ENCODE assay signal across 1 cellular context in the genomic region with DNA sequence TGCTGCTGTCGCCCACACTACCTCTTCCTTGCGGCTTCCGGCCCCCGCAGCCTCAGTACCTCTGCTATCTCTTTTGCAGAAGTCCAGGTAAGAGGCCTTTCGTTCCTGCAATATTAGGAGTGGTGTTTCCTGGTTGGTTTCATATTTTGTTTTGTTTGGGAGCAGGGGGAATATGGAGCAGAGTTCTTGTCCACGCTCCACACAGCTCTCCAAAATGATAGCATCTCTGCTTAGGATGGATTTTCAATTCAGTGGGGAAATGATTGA.
A peak's percentile ranks its signal among the peaks of the same experiment; 100 is the strongest.
TF ChIP-seq lines count a peak whose summit lies in the region.

No MANE protein-coding gene starts in this region.

TF ChIP-seq in K562, 482 proteins besides CTCF, POLR2A, EP300 and RAD21 (continued from another document):
- TF ChIP-seq, protein P1, sequence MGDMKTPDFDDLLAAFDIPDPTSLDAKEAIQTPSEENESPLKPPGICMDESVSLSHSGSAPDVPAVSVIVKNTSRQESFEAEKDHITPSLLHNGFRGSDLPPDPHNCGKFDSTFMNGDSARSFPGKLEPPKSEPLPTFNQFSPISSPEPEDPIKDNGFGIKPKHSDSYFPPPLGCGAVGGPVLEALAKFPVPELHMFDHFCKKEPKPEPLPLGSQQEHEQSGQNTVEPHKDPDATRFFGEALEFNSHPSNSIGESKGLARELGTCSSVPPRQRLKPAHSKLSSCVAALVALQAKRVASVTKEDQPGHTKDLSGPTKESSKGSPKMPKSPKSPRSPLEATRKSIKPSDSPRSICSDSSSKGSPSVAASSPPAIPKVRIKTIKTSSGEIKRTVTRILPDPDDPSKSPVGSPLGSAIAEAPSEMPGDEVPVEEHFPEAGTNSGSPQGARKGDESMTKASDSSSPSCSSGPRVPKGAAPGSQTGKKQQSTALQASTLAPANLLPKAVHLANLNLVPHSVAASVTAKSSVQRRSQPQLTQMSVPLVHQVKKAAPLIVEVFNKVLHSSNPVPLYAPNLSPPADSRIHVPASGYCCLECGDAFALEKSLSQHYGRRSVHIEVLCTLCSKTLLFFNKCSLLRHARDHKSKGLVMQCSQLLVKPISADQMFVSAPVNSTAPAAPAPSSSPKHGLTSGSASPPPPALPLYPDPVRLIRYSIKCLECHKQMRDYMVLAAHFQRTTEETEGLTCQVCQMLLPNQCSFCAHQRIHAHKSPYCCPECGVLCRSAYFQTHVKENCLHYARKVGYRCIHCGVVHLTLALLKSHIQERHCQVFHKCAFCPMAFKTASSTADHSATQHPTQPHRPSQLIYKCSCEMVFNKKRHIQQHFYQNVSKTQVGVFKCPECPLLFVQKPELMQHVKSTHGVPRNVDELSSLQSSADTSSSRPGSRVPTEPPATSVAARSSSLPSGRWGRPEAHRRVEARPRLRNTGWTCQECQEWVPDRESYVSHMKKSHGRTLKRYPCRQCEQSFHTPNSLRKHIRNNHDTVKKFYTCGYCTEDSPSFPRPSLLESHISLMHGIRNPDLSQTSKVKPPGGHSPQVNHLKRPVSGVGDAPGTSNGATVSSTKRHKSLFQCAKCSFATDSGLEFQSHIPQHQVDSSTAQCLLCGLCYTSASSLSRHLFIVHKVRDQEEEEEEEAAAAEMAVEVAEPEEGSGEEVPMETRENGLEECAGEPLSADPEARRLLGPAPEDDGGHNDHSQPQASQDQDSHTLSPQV (IDR thresholded peaks at IDR 0.05): no peak
- TF ChIP-seq, protein P2, sequence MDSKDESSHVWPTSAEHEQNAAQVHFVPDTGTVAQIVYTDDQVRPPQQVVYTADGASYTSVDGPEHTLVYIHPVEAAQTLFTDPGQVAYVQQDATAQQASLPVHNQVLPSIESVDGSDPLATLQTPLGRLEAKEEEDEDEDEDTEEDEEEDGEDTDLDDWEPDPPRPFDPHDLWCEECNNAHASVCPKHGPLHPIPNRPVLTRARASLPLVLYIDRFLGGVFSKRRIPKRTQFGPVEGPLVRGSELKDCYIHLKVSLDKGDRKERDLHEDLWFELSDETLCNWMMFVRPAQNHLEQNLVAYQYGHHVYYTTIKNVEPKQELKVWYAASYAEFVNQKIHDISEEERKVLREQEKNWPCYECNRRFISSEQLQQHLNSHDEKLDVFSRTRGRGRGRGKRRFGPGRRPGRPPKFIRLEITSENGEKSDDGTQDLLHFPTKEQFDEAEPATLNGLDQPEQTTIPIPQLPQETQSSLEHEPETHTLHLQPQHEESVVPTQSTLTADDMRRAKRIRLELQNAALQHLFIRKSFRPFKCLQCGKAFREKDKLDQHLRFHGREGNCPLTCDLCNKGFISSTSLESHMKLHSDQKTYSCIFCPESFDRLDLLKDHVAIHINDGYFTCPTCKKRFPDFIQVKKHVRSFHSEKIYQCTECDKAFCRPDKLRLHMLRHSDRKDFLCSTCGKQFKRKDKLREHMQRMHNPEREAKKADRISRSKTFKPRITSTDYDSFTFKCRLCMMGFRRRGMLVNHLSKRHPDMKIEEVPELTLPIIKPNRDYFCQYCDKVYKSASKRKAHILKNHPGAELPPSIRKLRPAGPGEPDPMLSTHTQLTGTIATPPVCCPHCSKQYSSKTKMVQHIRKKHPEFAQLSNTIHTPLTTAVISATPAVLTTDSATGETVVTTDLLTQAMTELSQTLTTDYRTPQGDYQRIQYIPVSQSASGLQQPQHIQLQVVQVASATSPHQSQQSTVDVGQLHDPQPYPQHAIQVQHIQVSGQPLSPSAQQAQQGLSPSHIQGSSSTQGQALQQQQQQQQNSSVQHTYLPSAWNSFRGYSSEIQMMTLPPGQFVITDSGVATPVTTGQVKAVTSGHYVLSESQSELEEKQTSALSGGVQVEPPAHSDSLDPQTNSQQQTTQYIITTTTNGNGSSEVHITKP (IDR thresholded peaks at IDR 0.05; ENCODE audit: partially characterized antibody): no peak
- no peak for TF ChIP-seq ZNF12 (CRISPR knock-in tag; IDR thresholded peaks at IDR 0.05)
- TF ChIP-seq SIN3A (IDR thresholded peaks at IDR 0.05; ENCODE audit: borderline replicate concordance in 2 of 2, control insufficient read depth in 1 of 2, low read depth in 2 of 2, low read length in 2 of 2): 0 out of 4 replicates have a peak, but pooled peaks of 1 of the 2 experiments have one; percentile 38
- TF ChIP-seq POLR2G (IDR thresholded peaks at IDR 0.05; ENCODE audit: low read depth, low read length): no peak
- TF ChIP-seq, protein P3, sequence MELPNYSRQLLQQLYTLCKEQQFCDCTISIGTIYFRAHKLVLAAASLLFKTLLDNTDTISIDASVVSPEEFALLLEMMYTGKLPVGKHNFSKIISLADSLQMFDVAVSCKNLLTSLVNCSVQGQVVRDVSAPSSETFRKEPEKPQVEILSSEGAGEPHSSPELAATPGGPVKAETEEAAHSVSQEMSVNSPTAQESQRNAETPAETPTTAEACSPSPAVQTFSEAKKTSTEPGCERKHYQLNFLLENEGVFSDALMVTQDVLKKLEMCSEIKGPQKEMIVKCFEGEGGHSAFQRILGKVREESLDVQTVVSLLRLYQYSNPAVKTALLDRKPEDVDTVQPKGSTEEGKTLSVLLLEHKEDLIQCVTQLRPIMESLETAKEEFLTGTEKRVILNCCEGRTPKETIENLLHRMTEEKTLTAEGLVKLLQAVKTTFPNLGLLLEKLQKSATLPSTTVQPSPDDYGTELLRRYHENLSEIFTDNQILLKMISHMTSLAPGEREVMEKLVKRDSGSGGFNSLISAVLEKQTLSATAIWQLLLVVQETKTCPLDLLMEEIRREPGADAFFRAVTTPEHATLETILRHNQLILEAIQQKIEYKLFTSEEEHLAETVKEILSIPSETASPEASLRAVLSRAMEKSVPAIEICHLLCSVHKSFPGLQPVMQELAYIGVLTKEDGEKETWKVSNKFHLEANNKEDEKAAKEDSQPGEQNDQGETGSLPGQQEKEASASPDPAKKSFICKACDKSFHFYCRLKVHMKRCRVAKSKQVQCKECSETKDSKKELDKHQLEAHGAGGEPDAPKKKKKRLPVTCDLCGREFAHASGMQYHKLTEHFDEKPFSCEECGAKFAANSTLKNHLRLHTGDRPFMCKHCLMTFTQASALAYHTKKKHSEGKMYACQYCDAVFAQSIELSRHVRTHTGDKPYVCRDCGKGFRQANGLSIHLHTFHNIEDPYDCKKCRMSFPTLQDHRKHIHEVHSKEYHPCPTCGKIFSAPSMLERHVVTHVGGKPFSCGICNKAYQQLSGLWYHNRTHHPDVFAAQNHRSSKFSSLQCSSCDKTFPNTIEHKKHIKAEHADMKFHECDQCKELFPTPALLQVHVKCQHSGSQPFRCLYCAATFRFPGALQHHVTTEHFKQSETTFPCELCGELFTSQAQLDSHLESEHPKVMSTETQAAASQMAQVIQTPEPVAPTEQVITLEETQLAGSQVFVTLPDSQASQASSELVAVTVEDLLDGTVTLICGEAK (IDR thresholded peaks at IDR 0.05): peak; percentile 15; the same call in 1 of the 2 replicates
- TF ChIP-seq, protein P3 (CRISPR knock-in tag; IDR thresholded peaks at IDR 0.05): no peak
- TF ChIP-seq JUND (IDR thresholded peaks at IDR 0.05; ENCODE audit: borderline replicate concordance, low read depth, low read length): 0 out of 2 replicates have a peak, but pooled peaks have one; percentile 13
- TF ChIP-seq JUND (tag; IDR thresholded peaks at IDR 0.05; ENCODE audit: borderline replicate concordance, low read depth, low read length): no peak
- TF ChIP-seq FOXP1 (CRISPR knock-in tag; IDR thresholded peaks at IDR 0.05): no peak
- TF ChIP-seq ATF1 (CRISPR knock-in tag; IDR thresholded peaks at IDR 0.05): no peak
- TF ChIP-seq ATF1 (tag; IDR thresholded peaks at IDR 0.05): no peak
- 0 out of 2 replicates have a peak, but pooled peaks have one; percentile 53 for TF ChIP-seq ETV1 (tag; conservative IDR thresholded peaks at IDR 0.05; ENCODE audit: low read depth)
- no peak for TF ChIP-seq ZNF121 (CRISPR knock-in tag; conservative IDR thresholded peaks at IDR 0.05)
- TF ChIP-seq EGR1 (conservative IDR thresholded peaks at IDR 0.05): peak; percentile 80
- TF ChIP-seq, protein P4, sequence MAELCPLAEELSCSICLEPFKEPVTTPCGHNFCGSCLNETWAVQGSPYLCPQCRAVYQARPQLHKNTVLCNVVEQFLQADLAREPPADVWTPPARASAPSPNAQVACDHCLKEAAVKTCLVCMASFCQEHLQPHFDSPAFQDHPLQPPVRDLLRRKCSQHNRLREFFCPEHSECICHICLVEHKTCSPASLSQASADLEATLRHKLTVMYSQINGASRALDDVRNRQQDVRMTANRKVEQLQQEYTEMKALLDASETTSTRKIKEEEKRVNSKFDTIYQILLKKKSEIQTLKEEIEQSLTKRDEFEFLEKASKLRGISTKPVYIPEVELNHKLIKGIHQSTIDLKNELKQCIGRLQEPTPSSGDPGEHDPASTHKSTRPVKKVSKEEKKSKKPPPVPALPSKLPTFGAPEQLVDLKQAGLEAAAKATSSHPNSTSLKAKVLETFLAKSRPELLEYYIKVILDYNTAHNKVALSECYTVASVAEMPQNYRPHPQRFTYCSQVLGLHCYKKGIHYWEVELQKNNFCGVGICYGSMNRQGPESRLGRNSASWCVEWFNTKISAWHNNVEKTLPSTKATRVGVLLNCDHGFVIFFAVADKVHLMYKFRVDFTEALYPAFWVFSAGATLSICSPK (IDR thresholded peaks at IDR 0.05; ENCODE audit: borderline replicate concordance): no peak
- TF ChIP-seq, protein P5, sequence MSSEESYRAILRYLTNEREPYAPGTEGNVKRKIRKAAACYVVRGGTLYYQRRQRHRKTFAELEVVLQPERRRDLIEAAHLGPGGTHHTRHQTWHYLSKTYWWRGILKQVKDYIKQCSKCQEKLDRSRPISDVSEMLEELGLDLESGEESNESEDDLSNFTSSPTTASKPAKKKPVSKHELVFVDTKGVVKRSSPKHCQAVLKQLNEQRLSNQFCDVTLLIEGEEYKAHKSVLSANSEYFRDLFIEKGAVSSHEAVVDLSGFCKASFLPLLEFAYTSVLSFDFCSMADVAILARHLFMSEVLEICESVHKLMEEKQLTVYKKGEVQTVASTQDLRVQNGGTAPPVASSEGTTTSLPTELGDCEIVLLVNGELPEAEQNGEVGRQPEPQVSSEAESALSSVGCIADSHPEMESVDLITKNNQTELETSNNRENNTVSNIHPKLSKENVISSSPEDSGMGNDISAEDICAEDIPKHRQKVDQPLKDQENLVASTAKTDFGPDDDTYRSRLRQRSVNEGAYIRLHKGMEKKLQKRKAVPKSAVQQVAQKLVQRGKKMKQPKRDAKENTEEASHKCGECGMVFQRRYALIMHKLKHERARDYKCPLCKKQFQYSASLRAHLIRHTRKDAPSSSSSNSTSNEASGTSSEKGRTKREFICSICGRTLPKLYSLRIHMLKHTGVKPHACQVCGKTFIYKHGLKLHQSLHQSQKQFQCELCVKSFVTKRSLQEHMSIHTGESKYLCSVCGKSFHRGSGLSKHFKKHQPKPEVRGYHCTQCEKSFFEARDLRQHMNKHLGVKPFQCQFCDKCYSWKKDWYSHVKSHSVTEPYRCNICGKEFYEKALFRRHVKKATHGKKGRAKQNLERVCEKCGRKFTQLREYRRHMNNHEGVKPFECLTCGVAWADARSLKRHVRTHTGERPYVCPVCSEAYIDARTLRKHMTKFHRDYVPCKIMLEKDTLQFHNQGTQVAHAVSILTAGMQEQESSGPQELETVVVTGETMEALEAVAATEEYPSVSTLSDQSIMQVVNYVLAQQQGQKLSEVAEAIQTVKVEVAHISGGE (CRISPR knock-in tag; IDR thresholded peaks at IDR 0.05): peak in 1 of 3 experiments; percentile 13; a peak in 1 of 6 replicates
- TF ChIP-seq SRSF9 (IDR thresholded peaks at IDR 0.05; ENCODE audit: borderline replicate concordance, low read depth, low read length): no peak
- TF ChIP-seq SPI1 (IDR thresholded peaks at IDR 0.05; ENCODE audit: borderline replicate concordance, low read depth, low read length): peak; percentile 27; the same call in 1 of the 2 replicates
- TF ChIP-seq, protein P6, sequence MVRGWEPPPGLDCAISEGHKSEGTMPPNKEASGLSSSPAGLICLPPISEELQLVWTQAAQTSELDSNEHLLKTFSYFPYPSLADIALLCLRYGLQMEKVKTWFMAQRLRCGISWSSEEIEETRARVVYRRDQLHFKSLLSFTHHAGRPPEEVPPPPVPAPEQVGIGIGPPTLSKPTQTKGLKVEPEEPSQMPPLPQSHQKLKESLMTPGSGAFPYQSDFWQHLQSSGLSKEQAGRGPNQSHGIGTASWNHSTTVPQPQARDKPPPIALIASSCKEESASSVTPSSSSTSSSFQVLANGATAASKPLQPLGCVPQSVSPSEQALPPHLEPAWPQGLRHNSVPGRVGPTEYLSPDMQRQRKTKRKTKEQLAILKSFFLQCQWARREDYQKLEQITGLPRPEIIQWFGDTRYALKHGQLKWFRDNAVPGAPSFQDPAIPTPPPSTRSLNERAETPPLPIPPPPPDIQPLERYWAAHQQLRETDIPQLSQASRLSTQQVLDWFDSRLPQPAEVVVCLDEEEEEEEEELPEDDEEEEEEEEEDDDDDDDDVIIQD (CRISPR knock-in tag; IDR thresholded peaks at IDR 0.05): no peak
TF ChIP-seq in K562: peak in this region for 8.
